ENCODE assay signal across 1 cellular context in genomic region chr16:2603165-2604015, GRCh38.
TF ChIP-seq lines count a peak whose summit lies in the region.

No MANE protein-coding gene starts in this region.

TF ChIP-seq in K562, 482 proteins besides CTCF, POLR2A, EP300 and RAD21 (continued from another document and continues in another):
- TF ChIP-seq AFF4 (CRISPR knock-in tag; IDR thresholded peaks at IDR 0.05) (no peak), CAMTA2 (CRISPR knock-in tag; conservative IDR thresholded peaks at IDR 0.05) (peak; percentile 91; the same call in 1 of the 2 replicates), POLR2H (tag; IDR thresholded peaks at IDR 0.05; ENCODE audit: low read depth) (peak; percentile 79), RUNX1 (IDR thresholded peaks at IDR 0.05; ENCODE audit: low read depth) (0 out of 2 replicates have a peak, but pooled peaks have one; percentile 23), ETV1 (tag; conservative IDR thresholded peaks at IDR 0.05; ENCODE audit: low read depth) (peak; percentile 92), POLR2AphosphoS2 (IDR thresholded peaks at IDR 0.05; ENCODE audit: low read length) (peak; percentile 98), ZC3H8 (IDR thresholded peaks at IDR 0.05) (no peak), ZNF239 (CRISPR knock-in tag; IDR thresholded peaks at IDR 0.05) (no peak), TAL1 (IDR thresholded peaks at IDR 0.05) (no peak), LEF1 (IDR thresholded peaks at IDR 0.05) (0 out of 2 replicates have a peak, but pooled peaks have one; percentile 48), TAF9B (IDR thresholded peaks at IDR 0.05; ENCODE audit: partially characterized antibody) (peak; percentile 80), TGIF2 (CRISPR knock-in tag; IDR thresholded peaks at IDR 0.05) (no peak), SPI1 (IDR thresholded peaks at IDR 0.05; ENCODE audit: borderline replicate concordance, low read depth, low read length) (0 out of 2 replicates have a peak, but pooled peaks have one; percentile 9), PATZ1 (CRISPR knock-in tag; IDR thresholded peaks at IDR 0.05; ENCODE audit: borderline replicate concordance) (no peak; the same call in 1 of the 2 replicates), POLR3G (IDR thresholded peaks at IDR 0.05; ENCODE audit: extremely low read depth, insufficient read length, insufficient replicate concordance) (no peak), NBN (IDR thresholded peaks at IDR 0.05; ENCODE audit: low read depth) (peak; percentile 58; the same call in 1 of the 2 replicates), L3MBTL2 (IDR thresholded peaks at IDR 0.05) (peak; percentile 79), ZNF140 (CRISPR knock-in tag; IDR thresholded peaks at IDR 0.05) (no peak), RHOXF2B (CRISPR knock-in tag; conservative IDR thresholded peaks at IDR 0.05) (no peak), SAFB2 (IDR thresholded peaks at IDR 0.05; ENCODE audit: borderline replicate concordance, low read depth, low read length, severe bottlenecking) (no peak), ZKSCAN8 (CRISPR knock-in tag; IDR thresholded peaks at IDR 0.05) (no peak), KDM5B (IDR thresholded peaks at IDR 0.05; ENCODE audit: insufficient replicate concordance, low read depth, low read length) (peak; percentile 90), FOS (IDR thresholded peaks at IDR 0.05; ENCODE audit: extremely low read depth, insufficient read length) (no peak), KLF16 (IDR thresholded peaks at IDR 0.05) (0 out of 2 replicates have a peak, but pooled peaks have one; percentile 9), ZNF57 (CRISPR knock-in tag; IDR thresholded peaks at IDR 0.05) (no peak), SRSF1 (IDR thresholded peaks at IDR 0.05; ENCODE audit: low read depth, low read length) (0 out of 2 replicates have a peak, but pooled peaks have one; percentile 38), TRIM24 (IDR thresholded peaks at IDR 0.05) (peak; percentile 13 to 98; a peak in 2 of 4 replicates), U2AF1 (optimal IDR thresholded peaks at IDR 0.05; ENCODE audit: low read depth, low read length) (peak; percentile 23), ZSCAN32 (CRISPR knock-in tag; IDR thresholded peaks at IDR 0.05) (0 out of 2 replicates have a peak, but pooled peaks have one; percentile 39), RNF2 (IDR thresholded peaks at IDR 0.05) (peak; percentile 81), CXXC5 (CRISPR knock-in tag; IDR thresholded peaks at IDR 0.05) (peak; percentile 91), ZFP1 (CRISPR knock-in tag; IDR thresholded peaks at IDR 0.05) (no peak), GABPB1 (CRISPR knock-in tag; IDR thresholded peaks at IDR 0.05) (peak; percentile 100), ZNF232 (CRISPR knock-in tag; IDR thresholded peaks at IDR 0.05) (no peak), ERF (CRISPR knock-in tag; IDR thresholded peaks at IDR 0.05) (no peak), TBL1XR1 (IDR thresholded peaks at IDR 0.05; ENCODE audit: low read length in 2 of 2) (peak in 1 of 2 experiments; percentile 61; a peak in 1 of 4 replicates), TFAP4 (CRISPR knock-in tag; IDR thresholded peaks at IDR 0.05; ENCODE audit: borderline replicate concordance) (peak; percentile 95), TOE1 (IDR thresholded peaks at IDR 0.05; ENCODE audit: borderline replicate concordance) (peak; percentile 92), TOE1 (CRISPR knock-in tag; IDR thresholded peaks at IDR 0.05; ENCODE audit: borderline replicate concordance, low read depth) (no peak), FOSL1 (tag; conservative IDR thresholded peaks at IDR 0.05) (peak; percentile 41; the same call in 1 of the 2 replicates), ATF1 (CRISPR knock-in tag; IDR thresholded peaks at IDR 0.05) (no peak), ATF1 (tag; IDR thresholded peaks at IDR 0.05) (peak; percentile 78), ARID3B (CRISPR knock-in tag; IDR thresholded peaks at IDR 0.05; ENCODE audit: borderline replicate concordance) (no peak), RAD51 (IDR thresholded peaks at IDR 0.05; ENCODE audit: borderline replicate concordance, low read depth) (peak; percentile 93), HDAC8 (tag; IDR thresholded peaks at IDR 0.05) (peak; percentile 32; the same call in 1 of the 2 replicates), ATF3 (IDR thresholded peaks at IDR 0.05) (no peak), ATF3 (CRISPR knock-in tag; conservative IDR thresholded peaks at IDR 0.05) (peak; percentile 16; the same call in 1 of the 2 replicates), ZNF766 (CRISPR knock-in tag; conservative IDR thresholded peaks at IDR 0.05) (no peak; the same call in 1 of the 2 replicates), ARID2 (IDR thresholded peaks at IDR 0.05) (no peak), FOXP1 (CRISPR knock-in tag; IDR thresholded peaks at IDR 0.05) (no peak; the same call in 1 of the 2 replicates), ZZZ3 (IDR thresholded peaks at IDR 0.05) (0 out of 2 replicates have a peak, but pooled peaks have one; percentile 68), NEUROD1 (IDR thresholded peaks at IDR 0.05; ENCODE audit: borderline replicate concordance, low read depth, low read length, partially characterized antibody) (peak; percentile 58), YBX1 (IDR thresholded peaks at IDR 0.05) (no peak), NCOA2 (IDR thresholded peaks at IDR 0.05; ENCODE audit: partially characterized antibody in 2 of 2) (no peak), CHCHD3 (CRISPR knock-in tag; IDR thresholded peaks at IDR 0.05) (peak; percentile 7; the same call in 1 of the 2 replicates), PHF20 (IDR thresholded peaks at IDR 0.05; ENCODE audit: partially characterized antibody) (peak; percentile 99), STAT5A (IDR thresholded peaks at IDR 0.05; ENCODE audit: borderline replicate concordance, low read length) (0 out of 2 replicates have a peak, but pooled peaks have one; percentile 10), NFATC3 (IDR thresholded peaks at IDR 0.05) (0 out of 2 replicates have a peak, but pooled peaks have one; percentile 42), ZFP91 (CRISPR knock-in tag; IDR thresholded peaks at IDR 0.05) (no peak), CREB1 (IDR thresholded peaks at IDR 0.05) (peak; percentile 66), CREB1 (CRISPR knock-in tag; IDR thresholded peaks at IDR 0.05) (no peak), STAT6 (CRISPR knock-in tag; IDR thresholded peaks at IDR 0.05) (no peak; the same call in 1 of the 2 replicates)
